ENCODE assay signal across 1 cellular context in genomic region chr20:25318471-25319240, GRCh38.
TF ChIP-seq lines count a peak whose summit lies in the region.

No MANE protein-coding gene starts in this region.

TF ChIP-seq in GM12878, 131 proteins besides CTCF, POLR2A, EP300 and RAD21 (continued from another document):
- TF ChIP-seq BMI1 (IDR thresholded peaks at IDR 0.05; ENCODE audit: borderline replicate concordance) = no peak
- peak; percentile 69; the same call in 1 of the 2 replicates for TF ChIP-seq ZNF24 (IDR thresholded peaks at IDR 0.05)
- 0 out of 2 replicates have a peak, but pooled peaks have one; percentile 24 for TF ChIP-seq SMAD5 (IDR thresholded peaks at IDR 0.05; ENCODE audit: low read depth)
